In the genomic region with DNA sequence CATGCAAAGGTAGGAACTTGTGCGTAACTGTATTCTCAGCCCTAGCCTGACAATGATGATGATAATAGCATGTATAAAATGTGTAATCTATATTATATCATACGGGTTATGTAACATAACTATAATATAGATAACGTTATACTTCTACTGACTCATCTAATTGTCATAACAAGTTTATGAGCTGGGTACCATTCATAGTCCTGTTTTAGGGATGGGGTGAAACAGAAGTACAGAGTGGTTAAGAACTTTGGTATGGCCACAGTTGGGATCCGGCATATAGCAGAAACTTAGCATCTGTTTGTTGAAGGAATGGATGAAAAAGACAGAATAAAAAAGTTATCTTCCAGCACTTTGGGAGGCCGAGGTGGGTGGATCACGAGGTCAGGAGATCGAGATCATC, we compare ENCODE assay signal across 33 cellular contexts. TPM values are rescaled to one million over a fixed set of nuclear protein-coding genes. Genes with fewer than 3 reads are reported as not detected.
"Had no signal": no experiment of that assay in that cellular context is flagged by ENCODE, and none has a peak within 500 bp of the region (broad histone marks: within the 10 kb centered on the region; RNA-seq: fewer than 3 reads in every experiment).

No MANE protein-coding gene starts in this region.

- H3K36me3 ChIP-seq: cardiac muscle cell had no signal

- H3K4me1 ChIP-seq: SJCRH30 had no signal

- H3K4me3 ChIP-seq: ascending aorta, cardiac muscle cell, PC-9, SJCRH30, SK-N-MC had no signal

- H3K27ac ChIP-seq: ascending aorta, cardiac muscle cell, PC-9, SJCRH30, SK-N-MC, WERI-Rb-1 had no signal

- H3K27me3 Mint-ChIP-seq: activated CD4-positive, alpha-beta T cell treated with anti-CD3 and anti-CD28 coated beads, Interleukin-2, amount 10 ng/mL, durations not matched to agents 24 days and 14 days; activated naive CD8-positive, alpha-beta T cell had no signal

- DNase-seq: activated CD4-positive, alpha-beta T cell treated with anti-CD3 and anti-CD28 coated beads for 1 hour; activated CD4-positive, alpha-beta T cell treated with anti-CD3 and anti-CD28 coated beads, Interleukin-2, amount 10 ng/mL, durations not matched to agents 24 days and 14 days; activated CD4-positive, alpha-beta T cell treated with anti-CD3 and anti-CD28 coated beads, Interleukin-2, amount 50 U/mL, for 48 hours; activated CD4-positive, CD25-positive, alpha-beta regulatory T cell; activated CD8-positive, alpha-beta T cell treated with anti-CD3 and anti-CD28 coated beads, Interleukin-2, amount 10 ng/mL, durations not matched to agents 7 days and 5 days; activated gamma-delta T cell treated with Interleukin-2 at 50 U/mL for 16 hours; activated naive CD4-positive, alpha-beta T cell treated with anti-CD3 and anti-CD28 coated beads for 36 hours; amygdala; Kasumi-1; KG1; MM.1S; MV-4-11; NCI-H1092; NCI-H1436 treated with DMSO at 0.1 percent for 48 hours; NCI-H187; NCI-H2029 treated with DMSO at 0.1 percent for 48 hours; NCI-H2107; NCI-H2171; NCI-H510A; NCI-H526; NCI-H748 treated with DMSO at 0.1 percent for 48 hours; NK-92 treated with Interleukin-12 subunit alpha and Interleukin-12 subunit beta, amount 100 ng/mL, for 24 hours; Right ventricle myocardium superior; SJCRH30; T1000; WERI-Rb-1 had no signal

- ATAC-seq: activated CD8-positive, alpha-beta T cell treated with anti-CD3 and anti-CD28 coated beads, Interleukin-2, amount 10 ng/mL, durations not matched to agents 7 days and 5 days had no signal

- H3K9me3 Mint-ChIP-seq: activated CD4-positive, alpha-beta T cell treated with anti-CD3 and anti-CD28 coated beads, Interleukin-2, amount 10 ng/mL, durations not matched to agents 24 days and 14 days; activated naive CD4-positive, alpha-beta T cell treated with anti-CD3 and anti-CD28 coated beads for 36 hours had no signal

- H3K9me3 ChIP-seq: ascending aorta, SJCRH30 had no signal

- H3K27me3 ChIP-seq: ascending aorta, cardiac muscle cell, SJCRH30 had no signal

- H3K4me3 Mint-ChIP-seq: activated CD4-positive, alpha-beta T cell treated with anti-CD3 and anti-CD28 coated beads, Interleukin-2, amount 10 ng/mL, durations not matched to agents 24 days and 14 days; activated CD8-positive, alpha-beta T cell treated with anti-CD3 and anti-CD28 coated beads, Interleukin-2, amount 10 ng/mL, durations not matched to agents 7 days and 5 days; activated naive CD4-positive, alpha-beta T cell treated with anti-CD3 and anti-CD28 coated beads for 36 hours had no signal

- H3K4me2 ChIP-seq: PC-9 had no signal

- H3K27ac Mint-ChIP-seq: activated CD4-positive, alpha-beta T cell treated with anti-CD3 and anti-CD28 coated beads, Interleukin-2, amount 10 ng/mL, durations not matched to agents 24 days and 14 days; activated CD8-positive, alpha-beta T cell treated with anti-CD3 and anti-CD28 coated beads, Interleukin-2, amount 10 ng/mL, durations not matched to agents 7 days and 5 days; activated naive CD8-positive, alpha-beta T cell had no signal

- H2AFZ ChIP-seq: PC-9 had no signal

RNA-seq across cellular contexts. Expression of a gene that starts 20.3 kb away (rescaled TPM):
- total RNA-seq: ascending aorta, SJCRH30 had no signal
- polyA plus RNA-seq: cardiac muscle cell had no signal

RNA-seq across cellular contexts. Expression of a gene that starts 21.7 kb away (rescaled TPM):
- total RNA-seq: cardiac muscle cell, PC-9, SJCRH30 had no signal
- polyA plus RNA-seq: cardiac muscle cell had no signal

RNA-seq across cellular contexts. Expression of a gene that starts 38.1 kb away (rescaled TPM):
- total RNA-seq: activated CD4-positive, alpha-beta T cell treated with anti-CD3 and anti-CD28 coated beads, Interleukin-2, amount 10 ng/mL, durations not matched to agents 24 days and 14 days; activated CD8-positive, alpha-beta T cell treated with anti-CD3 and anti-CD28 coated beads, Interleukin-2, amount 10 ng/mL, durations not matched to agents 7 days and 5 days; activated naive CD4-positive, alpha-beta T cell treated with anti-CD3 and anti-CD28 coated beads for 36 hours; ascending aorta; PC-9; Right ventricle myocardium superior; SJCRH30; T-helper 1 cell treated with Interleukin-12 subunit alpha and Interleukin-12 subunit beta and Interleukin-4 antibody, amounts not matched to agents 30 ng/mL and 1 ng/mL, for 36 hours; T-helper 2 cell treated with Interferon-gamma antibody and Interleukin-4, amounts not matched to agents 100 ng/mL and 5 ng/mL, for 36 hours had no signal
- polyA plus RNA-seq: cardiac muscle cell had no signal

RNA-seq across cellular contexts. Expression of a gene that starts 39.1 kb away (rescaled TPM):
- total RNA-seq: activated CD4-positive, alpha-beta T cell treated with anti-CD3 and anti-CD28 coated beads, Interleukin-2, amount 10 ng/mL, durations not matched to agents 24 days and 14 days; activated CD8-positive, alpha-beta T cell treated with anti-CD3 and anti-CD28 coated beads, Interleukin-2, amount 10 ng/mL, durations not matched to agents 7 days and 5 days; activated naive CD4-positive, alpha-beta T cell treated with anti-CD3 and anti-CD28 coated beads for 36 hours; cardiac muscle cell; PC-9; SJCRH30; T-helper 1 cell treated with Interleukin-12 subunit alpha and Interleukin-12 subunit beta and Interleukin-4 antibody, amounts not matched to agents 30 ng/mL and 1 ng/mL, for 36 hours; T-helper 2 cell treated with Interferon-gamma antibody and Interleukin-4, amounts not matched to agents 100 ng/mL and 5 ng/mL, for 36 hours had no signal
- polyA plus RNA-seq: cardiac muscle cell had no signal
